ENCODE assay signal across 8 cellular contexts in the genomic region with DNA sequence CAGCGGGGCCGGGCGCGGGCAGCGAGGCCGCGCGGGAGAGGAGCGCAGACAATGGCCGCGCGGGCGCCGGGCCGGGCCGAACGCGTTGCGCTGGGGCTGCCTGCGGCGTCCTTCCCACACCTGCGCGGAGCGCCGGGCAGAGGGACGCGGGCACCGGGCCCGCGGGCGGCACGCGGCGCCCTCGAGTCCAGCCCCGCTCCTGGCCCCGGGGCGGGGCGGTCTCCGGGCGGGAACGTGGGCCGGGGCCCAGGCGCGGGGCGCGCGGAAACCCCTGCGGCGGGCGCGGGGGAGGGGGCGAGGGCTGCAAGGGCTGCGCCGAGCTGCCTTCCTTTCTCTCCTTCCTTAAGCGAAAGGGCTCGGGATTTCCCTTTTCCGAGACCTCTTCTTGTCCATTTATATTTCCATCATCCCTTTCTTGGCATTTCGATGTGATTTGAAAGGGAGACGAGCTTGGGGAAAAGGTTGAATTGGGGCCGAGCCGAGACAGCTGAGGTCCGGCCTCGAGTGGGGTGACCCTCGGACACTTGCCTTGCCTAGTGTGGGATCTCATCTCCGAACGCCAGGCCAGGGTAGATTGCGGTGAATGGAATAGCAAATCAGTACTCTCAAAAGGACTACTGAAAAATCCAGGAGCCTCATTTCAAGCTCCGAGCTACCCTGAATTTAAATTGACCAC. TPM values are rescaled to one million over a fixed set of nuclear protein-coding genes. Genes with fewer than 3 reads are reported as not detected.
DNase-seq lines count a peak whose midpoint lies in the region; ATAC-seq and TF ChIP-seq lines count a peak whose summit lies in the region.

No MANE protein-coding gene starts in this region.

- no peaks in the 10 kb centered on the region for H3K36me3 ChIP-seq in CD4-positive, alpha-beta memory T cell (ENCODE audit: insufficient read depth, low read length)
- peaks cover 2% of the 10 kb centered on the region; the same call in 1 of the 2 replicates for H3K36me3 ChIP-seq in Panc1 (ENCODE audit: control insufficient read depth, insufficient read depth, low read length)
- no peaks in the 10 kb centered on the region for H3K36me3 ChIP-seq in lung (ENCODE audit: control insufficient read depth in 2 of 2, insufficient read depth in 2 of 2, low read length in 2 of 2)
- no peaks in the 10 kb centered on the region for H3K36me3 ChIP-seq in thyroid gland

- peak overlapping the region in 1 of 2 donors; percentile 48 for H3K4me3 ChIP-seq in CD4-positive, alpha-beta memory T cell (ENCODE audit: low read length in 2 of 2)
- H3K4me3 ChIP-seq in Panc1 (ENCODE audit: low read depth in 2 of 2, low read length in 2 of 2) (peak overlapping the region; percentile 52 to 61), choroid plexus epithelial cell (ENCODE audit: low read depth, low read length) (peak overlapping the region; percentile 69), lung (peak overlapping the region; percentile 41), thyroid gland (replicated peaks in 1 of 3) (peak overlapping the region in 2 of 3 donors; percentile 52 to 82)

- CTCF ChIA-PET in CD4-positive, alpha-beta memory T cell (lab: Charles Lee; ENCODE audit: partially characterized antibody): no interaction called here
- CTCF ChIA-PET in Panc1 (lab: Charles Lee): no interaction called here

- H3K27me3 Mint-ChIP-seq in CD4-positive, alpha-beta memory T cell: peaks cover 17 to 26% of the 10 kb centered on the region in 2 donors

- no peaks in the 10 kb centered on the region for H3K9me3 ChIP-seq in CD4-positive, alpha-beta memory T cell (ENCODE audit: control insufficient read depth in 1 of 2, low read length in 2 of 2)
- H3K9me3 ChIP-seq in Panc1 (ENCODE audit: control insufficient read depth, insufficient read depth, low read depth, low read length) (no peaks in the 10 kb centered on the region), lung (ENCODE audit: control insufficient read depth in 2 of 2, insufficient read depth in 1 of 2, low read length in 1 of 2) (no peaks in the 10 kb centered on the region), thyroid gland (no peaks in the 10 kb centered on the region)

- peaks cover 7 to 28% (median 15%) of the 10 kb centered on the region in 4 donors for H3K4me1 Mint-ChIP-seq in CD4-positive, alpha-beta memory T cell

- H3K36me3 Mint-ChIP-seq in CD4-positive, alpha-beta memory T cell: no peaks in the 10 kb centered on the region

- in situ Hi-C loops in Panc1 (cut with HindIII; ENCODE audit: low pct_unique_long_range_greater_than_20kb, low sequenced_read_pairs): no loop called here

- peaks cover 0 to 2% (median 0%) of the 10 kb centered on the region in 8 donors for H3K9me3 Mint-ChIP-seq in CD4-positive, alpha-beta memory T cell

- 2 to 5% methylated on average over 26 to 69 of the region's 69 CpGs for WGBS in lung, 2 donors
- 3 to 4% methylated on average over 32 to 48 of the region's 69 CpGs for WGBS in thyroid gland, 2 donors

- DNase-seq in CD4-positive, alpha-beta memory T cell: peak in 1 of 5 donors; percentile 11
- no peak for DNase-seq in Panc1 (ENCODE audit: low read depth, low spot score)
- peak; percentile 23 for DNase-seq in choroid plexus epithelial cell (ENCODE audit: low read depth)
- DNase-seq in lung (ENCODE audit: low spot score): no peak
- DNase-seq in thyroid gland: peak; percentile 15

- POLR2A ChIA-PET in CD4-positive, alpha-beta memory T cell (lab: Charles Lee; ENCODE audit: partially characterized antibody): no interaction called here
- POLR2A ChIA-PET in Panc1 (lab: Charles Lee): interaction anchor here (0.6 kb wide), 1 partner anchor 48 kb away, joined by 3 read pairs; no protein-coding TSS in a partner anchor

- peak; percentile 43 for ATAC-seq in GM19023 (IDR thresholded peaks at IDR 0.05; ENCODE audit: unreplicated experiment)
- peak; percentile 37 for ATAC-seq in HG03108 (IDR thresholded peaks at IDR 0.05; ENCODE audit: unreplicated experiment)
- ATAC-seq in Panc1: peak; percentile 75
- peak; percentile 31 for ATAC-seq in lung (ENCODE audit: insufficient read depth, low FRiP score)
- ATAC-seq in HG03135 (IDR thresholded peaks at IDR 0.05; ENCODE audit: unreplicated experiment): no peak

- H3K27me3 ChIP-seq in CD4-positive, alpha-beta memory T cell (ENCODE audit: insufficient read depth, low read length): peaks cover 5% of the 10 kb centered on the region
- no peaks in the 10 kb centered on the region for H3K27me3 ChIP-seq in Panc1 (ENCODE audit: control insufficient read depth, insufficient read depth, low read length)
- H3K27me3 ChIP-seq in lung (ENCODE audit: control insufficient read depth, insufficient read depth): no peaks in the 10 kb centered on the region
- no peaks in the 10 kb centered on the region for H3K27me3 ChIP-seq in thyroid gland

- H3K4me1 ChIP-seq in CD4-positive, alpha-beta memory T cell (ENCODE audit: insufficient read depth, low read length): peaks cover 15% of the 10 kb centered on the region
- peaks cover 18% of the 10 kb centered on the region; the same call in 1 of the 2 replicates for H3K4me1 ChIP-seq in Panc1 (ENCODE audit: control insufficient read depth, insufficient read depth, low read length)
- peaks cover 5 to 6% of the 10 kb centered on the region in 2 donors for H3K4me1 ChIP-seq in lung (ENCODE audit: control insufficient read depth in 2 of 2, insufficient read depth in 2 of 2, low read length in 2 of 2)
- H3K4me1 ChIP-seq in thyroid gland: peaks cover 0 to 6% of the 10 kb centered on the region in 2 donors

- intact Hi-C loops in CD4-positive, alpha-beta memory T cell (cut with micrococcal nuclease): no loop called here
- intact Hi-C loops in Panc1 (cut with micrococcal nuclease; ENCODE audit: unreplicated experiment): no loop called here
- intact Hi-C loops in thyroid gland (cut with DNase I): no loop called here

- peak overlapping the region; percentile 71 to 86 (median 78) for H3K4me3 Mint-ChIP-seq in CD4-positive, alpha-beta memory T cell

- H3K27ac ChIP-seq in CD4-positive, alpha-beta memory T cell (ENCODE audit: low read depth, low read length): no peak overlapping the region
- peak overlapping the region; percentile 21; the same call in 1 of the 2 replicates for H3K27ac ChIP-seq in Panc1 (ENCODE audit: low read length)
- peak overlapping the region in 1 of 2 donors; percentile 79 for H3K27ac ChIP-seq in lung (ENCODE audit: low read depth in 1 of 2, low read length in 1 of 2)
- no peak overlapping the region for H3K27ac ChIP-seq in thyroid gland

- BruUV-seq in Panc1 (replicated peaks; lab: Mats Ljungman, UMichigan): no TSS peak

- TF ChIP-seq POLR2A in thyroid gland (IDR thresholded peaks at IDR 0.05): no peak

- TF ChIP-seq CTCF in Panc1 (IDR thresholded peaks at IDR 0.05): no peak
- TF ChIP-seq CTCF in choroid plexus epithelial cell (conservative IDR thresholded peaks at IDR 0.05; ENCODE audit: low read depth, low read length): no peak
- TF ChIP-seq CTCF in lung (IDR thresholded peaks at IDR 0.05; ENCODE audit: control extremely low read depth, extremely low read depth): no peak
- TF ChIP-seq CTCF in thyroid gland (IDR thresholded peaks at IDR 0.05): no peak

- peak overlapping the region in 2 of 7 donors; percentile 8 to 42 for H3K27ac Mint-ChIP-seq in CD4-positive, alpha-beta memory T cell

RNA-seq across cellular contexts. Expression of a gene that starts 0.7 kb away (rescaled TPM):
- total RNA-seq in CD4-positive, alpha-beta memory T cell: 1 to 10 TPM; 1.0 to 2.0 TPM
- 1 to 10 TPM in 1 of 2 donors, under 1 TPM in 1; 0.98 to 1.3 TPM for polyA plus RNA-seq in CD4-positive, alpha-beta memory T cell
- total RNA-seq in Panc1 (2021; ENCODE audit: unreplicated experiment) (9.5 TPM), lung (10 to 100 TPM in 1 of 2 donors, 1 to 10 TPM in 1; 6.8 to 37.7 TPM), thyroid gland (10 to 100 TPM in 2 of 4 donors, 1 to 10 TPM in 2; 7.2 to 14.0 (median 10.3) TPM)
- 5.5 TPM for polyA plus RNA-seq in Panc1 (2012; ENCODE audit: insufficient read length)
- 1 to 10 TPM; 3.5 to 6.1 TPM for polyA plus RNA-seq in lung

RNA-seq across cellular contexts. Expression of a gene that starts 40.0 kb away (rescaled TPM):
- 1 to 10 TPM; 7.2 to 7.4 TPM for total RNA-seq in CD4-positive, alpha-beta memory T cell
- 1 to 10 TPM; 2.9 to 7.2 TPM for polyA plus RNA-seq in CD4-positive, alpha-beta memory T cell
- 6.2 TPM for total RNA-seq in Panc1 (2021; ENCODE audit: unreplicated experiment)
- 4.0 TPM for polyA plus RNA-seq in Panc1 (2012; ENCODE audit: insufficient read length)
- 10 to 100 TPM in 1 of 2 donors, 1 to 10 TPM in 1; 3.6 to 12.6 TPM for total RNA-seq in lung
- polyA plus RNA-seq in lung: 1 to 10 TPM; 1.9 to 2.1 TPM
- 10 to 100 TPM; 12.1 to 20.0 (median 13.2) TPM for total RNA-seq in thyroid gland

RNA-seq across cellular contexts. Expression of a gene that starts 40.1 kb away (rescaled TPM):
- total RNA-seq in CD4-positive, alpha-beta memory T cell: not detected
- polyA plus RNA-seq in CD4-positive, alpha-beta memory T cell: not detected
- total RNA-seq in Panc1 (2021; ENCODE audit: unreplicated experiment) (0.23 TPM), lung (1 to 10 TPM; 3.3 to 7.2 TPM), thyroid gland (1 to 10 TPM in 2 of 4 donors, not detected in 2; 1.6 TPM)
- 0.27 TPM for polyA plus RNA-seq in Panc1 (2012; ENCODE audit: insufficient read length)
- polyA plus RNA-seq in lung: 1 to 10 TPM; 1.2 to 3.3 TPM

Comparison
In these comparisons a context has a peak if more than half of its experiments do, and no peak if none do; other contexts are left out.
1. DNase-seq: peak in choroid plexus epithelial cell (single experiment) and thyroid gland (2 of 2); none in Panc1 (single experiment) and lung (single experiment).